ENCODE assay signal across 8 cellular contexts in genomic region chr3:154040283-154040682, GRCh38.
A peak's percentile ranks its signal among the peaks of the same experiment; 100 is the strongest.
DNase-seq lines count a peak whose midpoint lies in the region; ATAC-seq and TF ChIP-seq lines count a peak whose summit lies in the region.

No MANE protein-coding gene starts in this region.

- no peaks in the 10 kb centered on the region for H3K27me3 ChIP-seq in BE2C

- intact Hi-C loops in natural killer cell (cut with micrococcal nuclease) = no loop called here

- peak; percentile 29; the same call in 1 of the 2 replicates for TF ChIP-seq CTCF in BE2C (IDR thresholded peaks at IDR 0.05; ENCODE audit: low read depth, low read length)
- no peak for TF ChIP-seq CTCF in natural killer cell (IDR thresholded peaks at IDR 0.05)

- ATAC-seq in GM19351 (IDR thresholded peaks at IDR 0.05; ENCODE audit: unreplicated experiment) (peak; percentile 84), HG02938 (IDR thresholded peaks at IDR 0.05; ENCODE audit: unreplicated experiment) (no peak), natural killer cell (no peak)

- H3K27ac Mint-ChIP-seq in natural killer cell = no peak overlapping the region

- peaks cover 4 to 5% of the 10 kb centered on the region in 2 donors for H3K9me3 Mint-ChIP-seq in natural killer cell

- H3K27me3 Mint-ChIP-seq in natural killer cell (ENCODE audit: low read depth in 2 of 2) = no peaks in the 10 kb centered on the region

- no peak for TF ChIP-seq POLR2A in erythroblast (IDR thresholded peaks at IDR 0.05; ENCODE audit: low read length)

- no peaks in the 10 kb centered on the region for H3K4me1 Mint-ChIP-seq in natural killer cell

- no peaks in the 10 kb centered on the region for H3K4me1 ChIP-seq in BE2C

- H3K4me3 ChIP-seq in BE2C (ENCODE audit: low read depth, low read length) = no peak overlapping the region

- no peak for DNase-seq in BE2C
- peak; percentile 29 for DNase-seq in M059J (ENCODE audit: low read depth)
- DNase-seq in erythroblast (lab: John Stamatoyannopoulos, UW) = peak; percentile 5 to 19
- no peak for DNase-seq in activated T-cell treated with anti-CD3 and anti-CD28 coated beads, Interleukin-2, amount 50 U/mL, for 1 hour
- DNase-seq in NCI-H774 (lab: John Stamatoyannopoulos, UW) = no peak
- no peak for DNase-seq in natural killer cell

- H3K36me3 ChIP-seq in BE2C = no peaks in the 10 kb centered on the region

- no peak overlapping the region for H3K4me3 Mint-ChIP-seq in natural killer cell

- no peaks in the 10 kb centered on the region for H3K36me3 Mint-ChIP-seq in natural killer cell

- H3K9me3 ChIP-seq in BE2C = no peaks in the 10 kb centered on the region

Comparison
In these comparisons a context has a peak if more than half of its experiments do, and no peak if none do; other contexts are left out.
1. DNase-seq: peak in M059J (single experiment) and erythroblast (2 of 2); none in BE2C (single experiment), activated T-cell treated with anti-CD3 and anti-CD28 coated beads, Interleukin-2, amount 50 U/mL, for 1 hour (single experiment), NCI-H774 (single experiment) and natural killer cell (single experiment).